In the genomic region with DNA sequence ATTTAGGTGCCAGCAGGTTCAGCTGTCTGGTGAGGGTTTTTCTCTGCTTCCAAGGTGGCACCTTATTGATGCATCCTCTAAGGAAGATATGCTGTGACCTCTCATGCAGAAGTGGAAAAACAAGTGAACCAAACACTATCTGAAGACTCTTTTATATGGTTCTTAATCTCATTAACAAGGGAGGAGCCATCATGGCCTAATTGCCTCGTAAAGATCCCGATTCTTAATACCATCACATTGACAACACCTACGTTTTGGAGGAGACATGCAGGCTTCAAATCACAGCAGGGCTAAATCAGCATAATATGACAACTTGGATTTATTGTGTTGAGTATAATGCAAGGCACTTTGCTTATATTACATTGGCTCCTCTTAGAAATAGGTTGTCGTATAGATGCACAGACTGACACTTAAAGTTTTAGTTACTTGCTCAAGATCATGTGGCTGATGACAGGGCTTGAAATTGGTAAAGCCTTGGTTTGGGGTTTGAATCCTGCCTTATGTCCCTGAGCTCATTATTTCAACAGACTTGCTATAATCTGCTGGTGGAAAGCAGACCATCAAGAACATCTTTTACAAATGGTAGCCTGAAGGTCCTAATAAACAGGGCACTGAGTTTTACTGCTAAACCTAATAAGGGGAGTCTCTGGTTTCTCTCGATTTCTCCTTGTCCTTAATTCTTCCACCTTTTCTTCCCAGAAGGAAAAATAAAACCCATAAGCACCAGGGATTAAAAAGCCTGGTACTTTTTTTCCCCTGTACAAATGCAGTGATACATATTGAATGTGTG, we compare ENCODE assay signal across 13 cellular contexts.
"Had no signal": no experiment of that assay in that cellular context is flagged by ENCODE, and none has a peak within 500 bp of the region (broad histone marks: within the 10 kb centered on the region; RNA-seq: fewer than 3 reads in every experiment).

No MANE protein-coding gene starts in this region.

- H3K4me3 Mint-ChIP-seq: activated CD4-positive, alpha-beta T cell treated with anti-CD3 and anti-CD28 coated beads for 36 hours; activated CD8-positive, alpha-beta T cell treated with anti-CD3 and anti-CD28 coated beads for 36 hours; activated naive CD8-positive, alpha-beta T cell treated with anti-CD3 and anti-CD28 coated beads for 36 hours; activated T-cell treated with anti-CD3 and anti-CD28 coated beads, Interleukin-2, amount 50 U/mL, for 72 hours had no signal

- H3K4me2 ChIP-seq: smooth muscle cell had no signal

- ATAC-seq: activated CD4-positive, alpha-beta T cell treated with anti-CD3 and anti-CD28 coated beads for 36 hours; activated CD8-positive, alpha-beta T cell treated with anti-CD3 and anti-CD28 coated beads for 36 hours; activated T-cell treated with anti-CD3 and anti-CD28 coated beads, Interleukin-2, amount 50 U/mL, for 72 hours had no signal

- H3K9me3 Mint-ChIP-seq: activated CD8-positive, alpha-beta T cell treated with anti-CD3 and anti-CD28 coated beads for 36 hours; activated naive CD8-positive, alpha-beta T cell treated with anti-CD3 and anti-CD28 coated beads for 36 hours had no signal

- H3K36me3 ChIP-seq: ovary, SJSA1 had no signal

- H3K4me1 Mint-ChIP-seq: activated CD4-positive, alpha-beta T cell treated with anti-CD3 and anti-CD28 coated beads for 36 hours; activated naive CD8-positive, alpha-beta T cell treated with anti-CD3 and anti-CD28 coated beads for 36 hours had no signal

- H3K27me3 Mint-ChIP-seq: activated CD8-positive, alpha-beta T cell treated with anti-CD3 and anti-CD28 coated beads for 36 hours had no signal

- H3K9me3 ChIP-seq: ovary, SJSA1 had no signal

- DNase-seq: activated CD4-positive, alpha-beta T cell treated with anti-CD3 and anti-CD28 coated beads for 36 hours; activated CD8-positive, alpha-beta memory T cell treated with anti-CD3 and anti-CD28 coated beads, Interleukin-2, amount 50 U/mL, for 4 hours; activated CD8-positive, alpha-beta T cell treated with anti-CD3 and anti-CD28 coated beads for 36 hours; activated gamma-delta T cell treated with Interleukin-2 at 50 U/mL for 16 hours; activated naive CD8-positive, alpha-beta T cell treated with anti-CD3 and anti-CD28 coated beads for 36 hours; activated T-cell treated with anti-CD3 and anti-CD28 coated beads, Interleukin-2, amount 50 U/mL, for 72 hours; cortex of kidney; effector CD8-positive, alpha-beta T cell; T-helper 9 cell; trophoblast cell had no signal

- H3K4me3 ChIP-seq: ovary, SJSA1, smooth muscle cell had no signal

- H3K4me1 ChIP-seq: SJSA1 had no signal

- H3K27ac ChIP-seq: ovary, SJSA1 had no signal

- H3K27me3 ChIP-seq: ovary, SJSA1 had no signal

- H3K27ac Mint-ChIP-seq: activated CD4-positive, alpha-beta T cell treated with anti-CD3 and anti-CD28 coated beads for 36 hours; activated CD8-positive, alpha-beta T cell treated with anti-CD3 and anti-CD28 coated beads for 36 hours; activated naive CD8-positive, alpha-beta T cell treated with anti-CD3 and anti-CD28 coated beads for 36 hours; activated T-cell treated with anti-CD3 and anti-CD28 coated beads, Interleukin-2, amount 50 U/mL, for 72 hours had no signal

- H3K36me3 Mint-ChIP-seq: activated naive CD8-positive, alpha-beta T cell treated with anti-CD3 and anti-CD28 coated beads for 36 hours had no signal
